Comparison of ENCODE assay signal across 18 cellular contexts in the genomic region with DNA sequence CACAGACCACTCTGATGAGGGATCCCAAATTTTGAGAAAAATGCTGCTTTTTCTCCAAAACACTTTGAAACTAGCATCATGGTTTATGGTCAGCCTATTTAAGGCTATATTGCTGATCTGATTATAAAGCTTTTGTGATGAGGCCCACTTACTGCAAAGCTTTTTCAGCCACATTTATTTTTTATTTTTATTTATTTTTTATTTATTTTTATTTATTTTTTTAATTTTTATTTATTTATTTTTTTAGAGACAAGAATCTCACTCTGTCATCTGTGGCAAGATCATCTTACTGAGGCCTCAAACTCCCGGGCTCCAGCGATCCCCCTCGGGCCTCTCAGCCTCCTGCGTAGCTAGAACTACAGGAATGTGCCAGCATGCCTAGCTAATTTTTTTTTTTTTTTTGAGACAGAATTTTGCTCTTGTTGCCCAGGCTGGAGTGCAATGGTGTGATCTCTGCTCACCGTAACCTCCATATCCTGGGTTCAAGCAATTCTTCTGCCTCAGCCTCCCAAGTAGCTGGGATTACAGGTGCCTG. TPM values are rescaled to one million over a fixed set of nuclear protein-coding genes. Genes with fewer than 3 reads are reported as not detected.
A peak's percentile ranks its signal among the peaks of the same experiment; 100 is the strongest.
DNase-seq lines count a peak whose midpoint lies in the region; ATAC-seq, FAIRE-seq and TF ChIP-seq lines count a peak whose summit lies in the region.
"Had no signal": no experiment of that assay in that cellular context is flagged by ENCODE, and none has a peak within 500 bp of the region (broad histone marks: within the 10 kb centered on the region; RNA-seq: fewer than 3 reads in every experiment).

No MANE protein-coding gene starts in this region.

- H3K36me3 ChIP-seq in right lobe of liver (no peaks in the 10 kb centered on the region), HepG2 (replicated peaks in 1 of 2; ENCODE audit: control insufficient read depth in 1 of 2, insufficient read depth in 2 of 2, low read length in 2 of 2) (no peaks in the 10 kb centered on the region), skeletal muscle tissue (ENCODE audit: control insufficient read depth in 3 of 3, insufficient read depth in 3 of 3, low read length in 3 of 3) (peaks cover 14 to 39% (median 26%) of the 10 kb centered on the region in 3 donors), esophagus squamous epithelium (peaks cover 0 to 77% (median 9%) of the 10 kb centered on the region in 3 donors)

- no peak overlapping the region for H2AFZ ChIP-seq in HepG2 (ENCODE audit: low read length)
- H2AFZ ChIP-seq: GM23248 had no signal

- H3K4me1 Mint-ChIP-seq in osteocyte (ENCODE audit: unreplicated experiment), result peaks cover 40% of the 10 kb centered on the region

- intact Hi-C loops in right lobe of liver (cut with DNase I), result no loop called here
- intact Hi-C loops in HepG2 (cut with micrococcal nuclease; ENCODE audit: unreplicated experiment), result no loop called here
- intact Hi-C loops in esophagus squamous epithelium (cut with DNase I), result no loop called here

- TF ChIP-seq CTCF in right lobe of liver (IDR thresholded peaks at IDR 0.05), result no peak
- no peak for TF ChIP-seq CTCF in HepG2 (CRISPR knock-in tag; IDR thresholded peaks at IDR 0.05)
- TF ChIP-seq CTCF in osteocyte (IDR thresholded peaks at IDR 0.05), result no peak
- TF ChIP-seq CTCF in esophagus squamous epithelium (IDR thresholded peaks at IDR 0.05), result no peak

- BruUV-seq in HepG2 (replicated peaks; lab: Mats Ljungman, UMichigan), result no TSS peak

- no peak for FAIRE-seq in HepG2 (lab: Jason Lieb, UNC)
- FAIRE-seq: G401.6, GM12892, H1 had no signal

- H3K4me1 ChIP-seq in right lobe of liver, result peaks cover 0 to 25% (median 10%) of the 10 kb centered on the region in 4 donors
- peaks cover 18% of the 10 kb centered on the region for H3K4me1 ChIP-seq in HepG2 (ENCODE audit: insufficient read depth, low read length)
- peaks cover 18 to 19% (median 18%) of the 10 kb centered on the region in 3 donors for H3K4me1 ChIP-seq in skeletal muscle tissue (ENCODE audit: control insufficient read depth in 3 of 3, insufficient read depth in 3 of 3, low read length in 3 of 3)
- H3K4me1 ChIP-seq in esophagus squamous epithelium, result peaks cover 4 to 9% (median 6%) of the 10 kb centered on the region in 3 donors

- no peak for TF ChIP-seq RAD21 in HepG2 (CRISPR knock-in tag; IDR thresholded peaks at IDR 0.05)

- H3K27ac ChIP-seq in right lobe of liver (peak overlapping the region; percentile 74 to 89 (median 87)), HepG2 (ENCODE audit: extremely low read length, insufficient read depth, low read length) (no peak overlapping the region), skeletal muscle tissue (ENCODE audit: low read depth, low read length) (peak overlapping the region; percentile 29), esophagus squamous epithelium (no peak overlapping the region)
- H3K27ac ChIP-seq: GM23248 had no signal

- POLR2A ChIA-PET in HepG2 (lab: Yijun Ruan, JAX), result no interaction called here

- H4K20me1 ChIP-seq in HepG2 (ENCODE audit: insufficient read depth, low read length), result no peaks in the 10 kb centered on the region

- CTCF ChIA-PET in HepG2 (lab: Yijun Ruan, JAX; ENCODE audit: low intra/inter-chr PET ratio, low total read pairs), result no interaction called here

- H3K27me3 Mint-ChIP-seq in osteocyte (ENCODE audit: unreplicated experiment), result peaks cover 10% of the 10 kb centered on the region

- H3K36me3 Mint-ChIP-seq in osteocyte (ENCODE audit: unreplicated experiment), result peaks cover 1% of the 10 kb centered on the region

- no peaks in the 10 kb centered on the region for H3K79me2 ChIP-seq in HepG2 (ENCODE audit: insufficient read depth, low read length)

- H3K9me3 ChIP-seq in right lobe of liver (no peaks in the 10 kb centered on the region), HepG2 (ENCODE audit: low read length) (no peaks in the 10 kb centered on the region), skeletal muscle tissue (ENCODE audit: control insufficient read depth in 3 of 3, low read length in 3 of 3) (no peaks in the 10 kb centered on the region), esophagus squamous epithelium (no peaks in the 10 kb centered on the region)

- H3K9ac ChIP-seq in HepG2 (ENCODE audit: insufficient read depth, low read depth, low read length), result no peak overlapping the region
- no peak overlapping the region for H3K9ac ChIP-seq in skeletal muscle tissue (ENCODE audit: low read depth in 1 of 3, low read length in 3 of 3)
- H3K9ac ChIP-seq: GM23248 had no signal

- H3K4me3 Mint-ChIP-seq in osteocyte (ENCODE audit: unreplicated experiment), result no peak overlapping the region
- H3K4me3 Mint-ChIP-seq: CD4-positive, alpha-beta memory T cell had no signal

- peak overlapping the region; percentile 18 for H3K27ac Mint-ChIP-seq in osteocyte (ENCODE audit: unreplicated experiment)
- H3K27ac Mint-ChIP-seq: CD4-positive, alpha-beta memory T cell had no signal

- 95% methylated on average over 4 of the region's 5 CpGs for WGBS in right lobe of liver (ENCODE audit: insufficient coverage, low coverage, low lambda C conversion rate, missing lambda C conversion rate)
- WGBS in HepG2 (ENCODE audit: low lambda C conversion rate), result 92% methylated on average over 5 of the region's 5 CpGs
- WGBS in esophagus squamous epithelium, 2 donors, result 93 to 98% methylated on average over 5 of the region's 5 CpGs

- TF ChIP-seq POLR2A in right lobe of liver (IDR thresholded peaks at IDR 0.05) (no peak), HepG2 (IDR thresholded peaks at IDR 0.05; ENCODE audit: insufficient read depth in 1 of 2, low read depth in 2 of 2, low read length in 2 of 2) (no peak), esophagus squamous epithelium (IDR thresholded peaks at IDR 0.05) (no peak)

- DNase-seq in right lobe of liver, result no peak
- DNase-seq in HepG2 (ENCODE audit: low spot score), result no peak
- no peak for DNase-seq in osteocyte (ENCODE audit: extremely low spot score, unreplicated experiment)
- no peak for DNase-seq in NCI-H187 (lab: John Stamatoyannopoulos, UW)
- no peak for DNase-seq in esophagus squamous epithelium (lab: John Stamatoyannopoulos, UW)
- DNase-seq: C1 segment of cervical spinal cord; Calu3; CD4-positive, alpha-beta memory T cell; COR-L47; DMS53; DMS79 treated with DMSO at 0.1 percent for 48 hours; GM23248; H7; HCEC 1CT had no signal

- ATAC-seq in right lobe of liver (no peak), HepG2 (no peak)

- H3K9me3 Mint-ChIP-seq in osteocyte (ENCODE audit: unreplicated experiment), result no peaks in the 10 kb centered on the region

- peak overlapping the region; percentile 12 to 37 (median 37) for H3K4me3 ChIP-seq in right lobe of liver
- H3K4me3 ChIP-seq in HepG2 (replicated peaks in 1 of 3; ENCODE audit: insufficient read depth in 1 of 3, low read depth in 2 of 3, low read length in 3 of 3), result no peak overlapping the region
- H3K4me3 ChIP-seq in skeletal muscle tissue (ENCODE audit: low read length in 3 of 3), result no peak overlapping the region
- no peak overlapping the region for H3K4me3 ChIP-seq in esophagus squamous epithelium
- H3K4me3 ChIP-seq: GM23248 had no signal

- H3K27me3 ChIP-seq in right lobe of liver, result no peaks in the 10 kb centered on the region
- H3K27me3 ChIP-seq in HepG2 (ENCODE audit: control insufficient read depth in 1 of 2, insufficient read depth in 2 of 2, low read length in 2 of 2), result no peaks in the 10 kb centered on the region; a peak in 1 of 5 replicates
- no peaks in the 10 kb centered on the region for H3K27me3 ChIP-seq in skeletal muscle tissue (ENCODE audit: control insufficient read depth in 3 of 3, insufficient read depth in 3 of 3, low read length in 3 of 3)
- no peaks in the 10 kb centered on the region for H3K27me3 ChIP-seq in esophagus squamous epithelium

- no peak overlapping the region for H3K4me2 ChIP-seq in HepG2 (ENCODE audit: low read depth, low read length)

- in situ Hi-C loops in HepG2 (cut with HindIII; ENCODE audit: extremely low pct_ligation_motif_present, low pct_unique_long_range_greater_than_20kb), result no loop called here

- TF ChIP-seq EP300 in HepG2 (IDR thresholded peaks at IDR 0.05; ENCODE audit: low read depth in 2 of 2, low read length in 2 of 2) (no peak), HepG2 (CRISPR knock-in tag; IDR thresholded peaks at IDR 0.05; ENCODE audit: borderline replicate concordance) (no peak)

TF ChIP-seq in HepG2, 621 proteins besides CTCF, POLR2A, EP300 and RAD21 (continues in another document):
- TF ChIP-seq NR0B2 (CRISPR knock-in tag; IDR thresholded peaks at IDR 0.05) (no peak), TAF15 (IDR thresholded peaks at IDR 0.05; ENCODE audit: low read depth, low read length, poor library complexity, severe bottlenecking) (no peak), TARDBP (CRISPR knock-in tag; IDR thresholded peaks at IDR 0.05) (no peak)

RNA-seq across cellular contexts. Expression of gene BCAS2, which starts 5.2 kb away (rescaled TPM):
- total RNA-seq in right lobe of liver, result 10 to 100 TPM; 16.4 to 32.0 (median 22.6) TPM
- 47.4 and 78.0 TPM in 2 replicates for total RNA-seq in HepG2 (2016; rRNA removed; fragmentation: Illumina TruSeq; extraction: Trizol)
- total RNA-seq in HepG2 (2016; cell fraction: cytosol; rRNA removed; fragmentation: Illumina TruSeq; extraction: Trizol; ENCODE audit: low read depth), result 15.1 and 16.9 TPM in 2 replicates
- total RNA-seq in HepG2 (2016; cell fraction: insoluble cytoplasmic fraction; rRNA removed; fragmentation: Illumina TruSeq; extraction: Trizol), result 49.7 and 77.0 TPM in 2 replicates
- total RNA-seq in HepG2 (2016; cell fraction: membrane; rRNA removed; fragmentation: Illumina TruSeq; extraction: Trizol), result 18.4 and 19.7 TPM in 2 replicates
- total RNA-seq in HepG2 (2016; cell fraction: nucleus; rRNA removed; fragmentation: Illumina TruSeq; extraction: Trizol), result 15.4 and 17.0 TPM in 2 replicates
- polyA plus RNA-seq in HepG2 (2011; rRNA removed), result 15.2 and 18.0 TPM in 2 replicates
- 10.1 and 14.0 TPM in 2 replicates for polyA plus RNA-seq in HepG2 (2011; cell fraction: cytosol; rRNA removed)
- polyA plus RNA-seq in HepG2 (2011; cell fraction: nucleus; rRNA removed), result 3.4 and 4.6 TPM in 2 replicates
- 28.4 and 35.8 TPM in 2 replicates for polyA plus RNA-seq in HepG2 (2012)
- 7.2 and 7.8 TPM in 2 replicates for polyA plus RNA-seq in HepG2 (2016; cell fraction: cytosol; fragmentation: Illumina TruSeq; extraction: Trizol; ENCODE audit: low read depth)
- polyA plus RNA-seq in HepG2 (2016; cell fraction: insoluble cytoplasmic fraction; fragmentation: Illumina TruSeq; extraction: Trizol; ENCODE audit: low read depth), result 83.2 and 90.7 TPM in 2 replicates
- 10.8 and 12.7 TPM in 2 replicates for polyA plus RNA-seq in HepG2 (2016; cell fraction: membrane; fragmentation: Illumina TruSeq; extraction: Trizol; ENCODE audit: low read depth)
- polyA plus RNA-seq in HepG2 (2016; cell fraction: nucleus; fragmentation: Illumina TruSeq; extraction: Trizol; ENCODE audit: insufficient read depth, low read depth), result 21.0 and 22.8 TPM in 2 replicates
- polyA minus RNA-seq in HepG2 (2011; rRNA and poly(A)+ RNA removed; ENCODE audit: low replicate concordance), result 2.9 and 10.1 TPM in 2 replicates
- 10.5 and 11.5 TPM in 2 replicates for polyA minus RNA-seq in HepG2 (2011; cell fraction: cytosol; rRNA and poly(A)+ RNA removed)
- polyA minus RNA-seq in HepG2 (2011; cell fraction: nucleus; rRNA and poly(A)+ RNA removed), result 6.8 and 7.7 TPM in 2 replicates
- 36.5 and 39.3 TPM in 2 replicates for total RNA-seq in osteocyte
- 11.0 TPM for total RNA-seq in skeletal muscle tissue
- 10 to 100 TPM; 24.8 to 38.9 (median 32.7) TPM for total RNA-seq in esophagus squamous epithelium

Comparison
In these comparisons a context has a peak if more than half of its experiments do, and no peak if none do; other contexts are left out.
1. H3K27ac ChIP-seq: peak in right lobe of liver (3 of 3) and skeletal muscle tissue (single experiment); none in HepG2 (single experiment) and esophagus squamous epithelium (0 of 4).
2. H3K4me3 ChIP-seq: peak in right lobe of liver (3 of 3); none in HepG2 (0 of 3), skeletal muscle tissue (0 of 3) and esophagus squamous epithelium (0 of 4).